In genomic region chr12:14824012-14824634, GRCh38 we compare ENCODE assay signal across 26 cellular contexts. TPM values are rescaled to one million over a fixed set of nuclear protein-coding genes. Genes with fewer than 3 reads are reported as not detected.
DNase-seq lines count a peak whose midpoint lies in the region; ATAC-seq and TF ChIP-seq lines count a peak whose summit lies in the region.
"Had no signal": no experiment of that assay in that cellular context is flagged by ENCODE, and none has a peak within 500 bp of the region (broad histone marks: within the 10 kb centered on the region; RNA-seq: fewer than 3 reads in every experiment).

No MANE protein-coding gene starts in this region.

- H3K27ac ChIP-seq in fibroblast of lung (ENCODE audit: insufficient read depth, low read length): no peak overlapping the region
- H3K27ac ChIP-seq: cardiac muscle cell, SJCRH30, stomach, tibial artery had no signal

- DNase-seq in COLO829 (ENCODE audit: low spot score): peak; percentile 29
- DNase-seq in ELR (ENCODE audit: low read depth): peak; percentile 60
- DNase-seq in LHCN-M2 (ENCODE audit: low read depth): peak; percentile 28
- peak; percentile 17 to 23 for DNase-seq in fibroblast of lung (ENCODE audit: low read depth in 2 of 2)
- DNase-seq in T-helper 17 cell: no peak
- no peak for DNase-seq in AG08396 (ENCODE audit: low spot score)
- no peak for DNase-seq in globus pallidus (ENCODE audit: low spot score)
- DNase-seq: activated CD4-positive, alpha-beta T cell treated with anti-CD3 and anti-CD28 coated beads, Interleukin-2, amount 50 U/mL, for 4 hours; activated naive CD4-positive, alpha-beta T cell; CD4-positive, alpha-beta T cell; glutamatergic neuron; KG1; kidney glomerular epithelial cell; NCI-H1694 treated with DMSO at 0.1 percent for 48 hours; NCI-H2171 treated with DMSO at 0.1 percent for 48 hours; NCI-H524 treated with DMSO at 0.1 percent for 48 hours; NK-92 treated with Interleukin-12 subunit alpha and Interleukin-12 subunit beta, amount 100 ng/mL, for 24 hours; SJCRH30; stimulated activated CD4-positive, alpha-beta T cell treated with anti-CD3 and anti-CD28 coated beads, Interleukin-15, amount 100 ng/mL, for 24 hours; stomach; tibial artery had no signal

- no peak overlapping the region for H3K4me2 ChIP-seq in fibroblast of lung (ENCODE audit: extremely low read depth, insufficient read depth, low read length)

- H3K9me3 ChIP-seq in fibroblast of lung (ENCODE audit: control insufficient read depth, insufficient read depth, low read depth, low read length): no peaks in the 10 kb centered on the region
- no peaks in the 10 kb centered on the region for H3K9me3 ChIP-seq in T-helper 17 cell (ENCODE audit: control insufficient read depth, low read length, poor library complexity, severe bottlenecking)
- H3K9me3 ChIP-seq: SJCRH30, stomach, tibial artery had no signal

- H4K20me1 ChIP-seq in fibroblast of lung (ENCODE audit: control insufficient read depth, extremely low read depth, insufficient read depth, low read length): no peaks in the 10 kb centered on the region

- no peak overlapping the region for H3K9ac ChIP-seq in fibroblast of lung (ENCODE audit: insufficient read depth, low read length)

- no peak for TF ChIP-seq CTCF in fibroblast of lung (conservative IDR thresholded peaks at IDR 0.05 in 1 of 2, IDR thresholded peaks at IDR 0.05 in 1 of 2; ENCODE audit: low read depth in 1 of 2, low read length in 2 of 2)

- no peaks in the 10 kb centered on the region for H3K36me3 Mint-ChIP-seq in T-helper 17 cell (ENCODE audit: low read depth)

- H3K27me3 ChIP-seq in fibroblast of lung (ENCODE audit: control insufficient read depth, insufficient read depth, low read length): no peaks in the 10 kb centered on the region
- H3K27me3 ChIP-seq: cardiac muscle cell, SJCRH30, stomach, tibial artery had no signal

- H3K27ac Mint-ChIP-seq in T-helper 17 cell: no peak overlapping the region
- H3K27ac Mint-ChIP-seq: CD4-positive, alpha-beta T cell had no signal

- H3K4me3 ChIP-seq in fibroblast of lung (replicated peaks in 1 of 4; ENCODE audit: control extremely low read depth in 1 of 4, insufficient read depth in 1 of 4, low read depth in 3 of 4, low read length in 4 of 4): no peak overlapping the region
- H3K4me3 ChIP-seq: cardiac muscle cell, SJCRH30, stomach, tibial artery had no signal

- peaks cover 4% of the 10 kb centered on the region for H3K27me3 Mint-ChIP-seq in T-helper 17 cell

- H3K4me1 Mint-ChIP-seq in T-helper 17 cell: no peaks in the 10 kb centered on the region
- H3K4me1 Mint-ChIP-seq: neural crest cell had no signal

- no peaks in the 10 kb centered on the region for H3K4me1 ChIP-seq in fibroblast of lung (ENCODE audit: control insufficient read depth, extremely low read depth, insufficient read depth, low read length)
- H3K4me1 ChIP-seq: SJCRH30, stomach had no signal

- no peaks in the 10 kb centered on the region for H3K79me2 ChIP-seq in fibroblast of lung (ENCODE audit: control insufficient read depth, insufficient read depth, low read length)

- no peak overlapping the region for H3K4me3 Mint-ChIP-seq in T-helper 17 cell
- H3K4me3 Mint-ChIP-seq: CD4-positive, alpha-beta T cell; neural crest cell; T-helper 1 cell treated with Interleukin-12 subunit alpha and Interleukin-12 subunit beta and Interleukin-4 antibody, amounts not matched to agents 30 μg/mL and 1 μg/mL, for 36 hours had no signal

- ATAC-seq in T-helper 17 cell: no peak
- ATAC-seq: sciatic nerve had no signal

- H2AFZ ChIP-seq in fibroblast of lung (ENCODE audit: low read length): no peak overlapping the region

- H3K36me3 ChIP-seq in fibroblast of lung (ENCODE audit: control insufficient read depth, insufficient read depth, low read length): no peaks in the 10 kb centered on the region
- H3K36me3 ChIP-seq: cardiac muscle cell, SJCRH30, stomach, tibial artery had no signal

RNA-seq across cellular contexts. Expression of gene SMCO3, which starts 10.1 kb away (rescaled TPM):
- total RNA-seq in LHCN-M2 (2014; rRNA removed) (not detected in 2 replicates), fibroblast of lung (0.17 TPM in 1 of 2 replicates, not detected in the other), T-helper 17 cell (not detected)
- polyA plus RNA-seq in LHCN-M2 (2012): 0.05 TPM
- polyA plus RNA-seq in fibroblast of lung: 0.16 TPM in 1 of 2 replicates, not detected in the other
- 0.05 and 0.08 TPM in 2 replicates for polyA plus RNA-seq in fibroblast of lung (2012)
- polyA minus RNA-seq in fibroblast of lung (ENCODE audit: low replicate concordance): not detected in 2 replicates
- total RNA-seq: cardiac muscle cell; CD4-positive, alpha-beta T cell; HT-29; neural crest cell; SJCRH30 had no signal
- polyA plus RNA-seq: stomach had no signal

RNA-seq across cellular contexts. Expression of gene ART4, which starts 19.2 kb away (rescaled TPM):
- total RNA-seq in LHCN-M2 (2014; rRNA removed) (not detected in 2 replicates), fibroblast of lung (not detected in 2 replicates), T-helper 17 cell (under 1 TPM in 1 of 2 donors, not detected in 1; 0.05 TPM)
- not detected for polyA plus RNA-seq in LHCN-M2 (2012)
- polyA plus RNA-seq in fibroblast of lung: not detected in 2 replicates
- polyA plus RNA-seq in fibroblast of lung (2012): not detected in 2 replicates
- not detected in 2 replicates for polyA minus RNA-seq in fibroblast of lung (ENCODE audit: low replicate concordance)
- total RNA-seq: cardiac muscle cell; CD4-positive, alpha-beta T cell; HT-29; neural crest cell; SJCRH30 had no signal

RNA-seq across cellular contexts. Expression of gene C12orf60, which starts 20.7 kb away (rescaled TPM):
- 1.5 and 3.2 TPM in 2 replicates for total RNA-seq in LHCN-M2 (2014; rRNA removed)
- polyA plus RNA-seq in LHCN-M2 (2012): 0.68 TPM
- 1.0 and 1.5 TPM in 2 replicates for total RNA-seq in fibroblast of lung
- 1.1 TPM in 2 replicates for polyA plus RNA-seq in fibroblast of lung
- polyA plus RNA-seq in fibroblast of lung (2012): 0.68 TPM in 2 replicates
- not detected in 2 replicates for polyA minus RNA-seq in fibroblast of lung (ENCODE audit: low replicate concordance)
- total RNA-seq in T-helper 17 cell: under 1 TPM in 1 of 2 donors, not detected in 1; 0.27 TPM

RNA-seq across cellular contexts. Expression of gene WBP11, which starts 20.8 kb away (rescaled TPM):
- 20.3 and 23.4 TPM in 2 replicates for total RNA-seq in LHCN-M2 (2014; rRNA removed)
- 22.9 TPM for polyA plus RNA-seq in LHCN-M2 (2012)
- total RNA-seq in fibroblast of lung: 8.0 and 10.6 TPM in 2 replicates
- polyA plus RNA-seq in fibroblast of lung: 17.5 and 27.4 TPM in 2 replicates
- polyA plus RNA-seq in fibroblast of lung (2012): 31.4 and 34.6 TPM in 2 replicates
- 11.8 and 19.6 TPM in 2 replicates for polyA minus RNA-seq in fibroblast of lung (ENCODE audit: low replicate concordance)
- 100 to 1,000 TPM; 124 to 129 TPM for total RNA-seq in T-helper 17 cell

Comparison
In these comparisons a context has a peak if more than half of its experiments do, and no peak if none do; other contexts are left out.
1. DNase-seq: peak in COLO829 (single experiment), ELR (single experiment), LHCN-M2 (single experiment) and fibroblast of lung (2 of 2); none in T-helper 17 cell (0 of 3), AG08396 (single experiment) and globus pallidus (single experiment).